ENCODE assay signal across 6 cellular contexts in genomic region chr21:9813894-9814814, GRCh38.
DNase-seq lines count a peak whose midpoint lies in the region; ATAC-seq and TF ChIP-seq lines count a peak whose summit lies in the region.
"Not testable (repeated sequence)": the region's sequence is repeated elsewhere in the genome, so short reads cannot be mapped to it uniquely, and the experiment has no call there.

No MANE protein-coding gene starts in this region.

- H3K36me3 ChIP-seq in prostate gland; spleen; aorta (ENCODE audit: control insufficient read depth in 1 of 2, insufficient read depth in 2 of 2, low read length in 1 of 2): not testable (repeated sequence)

- not testable (repeated sequence) for H3K9me3 ChIP-seq in prostate gland; spleen; aorta (ENCODE audit: control insufficient read depth, low read length)

- CTCF ChIA-PET in activated CD4-positive, alpha-beta T cell treated with anti-CD3 and anti-CD28 coated beads, Interleukin-2, amount 10 ng/mL, durations not matched to agents 7 days and 5 days (lab: Charles Lee) = not testable (repeated sequence)

- 83% methylated on average over 12 of the region's 57 CpGs for WGBS in prostate gland
- 81 to 95% (median 86%) methylated on average over 23 to 39 of the region's 57 CpGs; no CpG with 5 or more reads in 1 of the 5 donors for WGBS in spleen, 5 donors
- 81 to 84% methylated on average over 26 to 42 of the region's 57 CpGs for WGBS in aorta, 2 donors

- not testable (repeated sequence) for ATAC-seq in left cardiac atrium; aorta (ENCODE audit: low FRiP score)

- DNase-seq in activated CD4-positive, alpha-beta T cell treated with anti-CD3 and anti-CD28 coated beads, Interleukin-2, amount 10 ng/mL, durations not matched to agents 7 days and 5 days = peak; percentile 20
- DNase-seq in chondrocyte (ENCODE audit: low spot score) = peak; percentile 100
- peak; percentile 40 for DNase-seq in left cardiac atrium
- peak; percentile 19 for DNase-seq in prostate gland (ENCODE audit: low spot score)
- DNase-seq in spleen = peak; percentile 59
- peak; percentile 60 to 87 for DNase-seq in aorta

- H3K27me3 ChIP-seq in prostate gland (replicated peaks; ENCODE audit: insufficient read depth); spleen (replicated peaks in 1 of 7); aorta (ENCODE audit: control insufficient read depth in 1 of 2, insufficient read depth in 2 of 2, low read length in 1 of 2): not testable (repeated sequence)

- not testable (repeated sequence) for TF ChIP-seq POLR2A in prostate gland (IDR thresholded peaks at IDR 0.05); spleen (IDR thresholded peaks at IDR 0.05)

- H3K27me3 Mint-ChIP-seq in activated CD4-positive, alpha-beta T cell treated with anti-CD3 and anti-CD28 coated beads, Interleukin-2, amount 10 ng/mL, durations not matched to agents 7 days and 5 days; chondrocyte (ENCODE audit: low read depth): not testable (repeated sequence)

- not testable (repeated sequence) for TF ChIP-seq CTCF in chondrocyte (IDR thresholded peaks at IDR 0.05); prostate gland (IDR thresholded peaks at IDR 0.05); spleen (IDR thresholded peaks at IDR 0.05 in 8 of 11, conservative IDR thresholded peaks at IDR 0.05 in 3 of 11)

- not testable (repeated sequence) for H3K9me3 Mint-ChIP-seq in activated CD4-positive, alpha-beta T cell treated with anti-CD3 and anti-CD28 coated beads, Interleukin-2, amount 10 ng/mL, durations not matched to agents 7 days and 5 days; chondrocyte (ENCODE audit: low read depth)

- H3K4me3 Mint-ChIP-seq in activated CD4-positive, alpha-beta T cell treated with anti-CD3 and anti-CD28 coated beads, Interleukin-2, amount 10 ng/mL, durations not matched to agents 7 days and 5 days; chondrocyte (ENCODE audit: unreplicated experiment): not testable (repeated sequence)

- not testable (repeated sequence) for H3K36me3 Mint-ChIP-seq in activated CD4-positive, alpha-beta T cell treated with anti-CD3 and anti-CD28 coated beads, Interleukin-2, amount 10 ng/mL, durations not matched to agents 7 days and 5 days (ENCODE audit: low read depth); chondrocyte (ENCODE audit: low read depth)

- intact Hi-C loops in left cardiac atrium (cut with DNase I); prostate gland (cut with DNase I); spleen (cut with DNase I; ENCODE audit: low total_unique reads); aorta (cut with DNase I): not testable (repeated sequence)

- H3K4me1 ChIP-seq in prostate gland (replicated peaks); spleen; aorta (ENCODE audit: control insufficient read depth in 1 of 2, insufficient read depth in 2 of 2, low read length in 2 of 2): not testable (repeated sequence)

- not testable (repeated sequence) for H3K27ac Mint-ChIP-seq in activated CD4-positive, alpha-beta T cell treated with anti-CD3 and anti-CD28 coated beads, Interleukin-2, amount 10 ng/mL, durations not matched to agents 7 days and 5 days; chondrocyte (ENCODE audit: unreplicated experiment)

- not testable (repeated sequence) for H3K4me1 Mint-ChIP-seq in activated CD4-positive, alpha-beta T cell treated with anti-CD3 and anti-CD28 coated beads, Interleukin-2, amount 10 ng/mL, durations not matched to agents 7 days and 5 days; chondrocyte (ENCODE audit: low read depth)

- POLR2A ChIA-PET in activated CD4-positive, alpha-beta T cell treated with anti-CD3 and anti-CD28 coated beads, Interleukin-2, amount 10 ng/mL, durations not matched to agents 7 days and 5 days (lab: Charles Lee) = not testable (repeated sequence)

- H3K27ac ChIP-seq in prostate gland; spleen; aorta (ENCODE audit: low read depth in 1 of 2, low read length in 2 of 2): not testable (repeated sequence)

- H3K4me3 ChIP-seq in prostate gland; spleen; aorta (ENCODE audit: low read length in 2 of 2): not testable (repeated sequence)

Comparison
In these comparisons a context has a peak if more than half of its experiments do, and no peak if none do; other contexts are left out.
1. DNase-seq: peak in every context shown above with its lines; median percentile 100 in chondrocyte; 74 in aorta; 59 in spleen; 40 in left cardiac atrium; 20 in activated CD4-positive, alpha-beta T cell treated with anti-CD3 and anti-CD28 coated beads, Interleukin-2, amount 10 ng/mL, durations not matched to agents 7 days and 5 days; 19 in prostate gland.